37 cellular contexts compared by ENCODE assay signal in genomic region chr3:10808974-10809373, GRCh38. TPM values are rescaled to one million over a fixed set of nuclear protein-coding genes. Genes with fewer than 3 reads are reported as not detected.
"Had no signal": no experiment of that assay in that cellular context is flagged by ENCODE, and none has a peak within 500 bp of the region (broad histone marks: within the 10 kb centered on the region; RNA-seq: fewer than 3 reads in every experiment).

No MANE protein-coding gene starts in this region.

- H3K27ac ChIP-seq: adrenal gland, ascending aorta, body of pancreas, brain microvascular endothelial cell, breast epithelium, cardiac muscle cell had no signal

- H3K9me3 ChIP-seq: adrenal gland, ascending aorta, body of pancreas, breast epithelium had no signal

- H3K27me3 ChIP-seq: ascending aorta, body of pancreas, brain microvascular endothelial cell, breast epithelium had no signal

- ATAC-seq: activated naive CD4-positive, alpha-beta T cell treated with anti-CD3 and anti-CD28 coated beads, Interleukin-2, amount 50 U/mL, for 72 hours; activated naive CD8-positive, alpha-beta T cell treated with anti-CD3 and anti-CD28 coated beads, Interleukin-2, amount 50 U/mL, for 24 hours; activated T-cell treated with anti-CD3 and anti-CD28 coated beads, Interleukin-2, amount 50 U/mL, for 4 hours; activated T-cell treated with anti-CD3 and anti-CD28 coated beads, Interleukin-2, amount 50 U/mL, for 72 hours; activated T-helper 17 cell treated with anti-CD3 and anti-CD28 coated beads, Interleukin-2, amount 50 U/mL, for 72 hours; body of pancreas had no signal

- DNase-seq: activated effector memory CD4-positive, alpha-beta T cell treated with anti-CD3 and anti-CD28 coated beads, Interleukin-2, amount 50 U/mL, for 16 hours; activated effector memory CD4-positive, alpha-beta T cell treated with Interleukin-2 at 50 U/mL for 16 hours; activated gamma-delta T cell; activated gamma-delta T cell treated with Interleukin-2 at 50 U/mL for 16 hours; activated naive CD4-positive, alpha-beta T cell; activated naive CD4-positive, alpha-beta T cell treated with anti-CD3 and anti-CD28 coated beads for 36 hours; activated naive CD4-positive, alpha-beta T cell treated with anti-CD3 and anti-CD28 coated beads, Interleukin-2, amount 10 ng/mL, durations not matched to agents 7 days and 5 days; activated naive CD4-positive, alpha-beta T cell treated with anti-CD3 and anti-CD28 coated beads, Interleukin-2, amount 50 U/mL, for 16 hours; activated naive CD4-positive, alpha-beta T cell treated with Interleukin-2 at 50 U/mL for 16 hours; activated naive CD8-positive, alpha-beta T cell treated with anti-CD3 and anti-CD28 coated beads for 36 hours; activated naive CD8-positive, alpha-beta T cell treated with anti-CD3 and anti-CD28 coated beads, Interleukin-2, amount 10 ng/mL, durations not matched to agents 7 days and 5 days; activated naive CD8-positive, alpha-beta T cell treated with anti-CD3 and anti-CD28 coated beads, Interleukin-2, amount 50 U/mL, for 24 hours; activated T-cell treated with anti-CD3 and anti-CD28 coated beads, Interleukin-2, amount 50 U/mL, for 1 hour; activated T-cell treated with anti-CD3 and anti-CD28 coated beads, Interleukin-2, amount 50 U/mL, for 24 hours; activated T-cell treated with anti-CD3 and anti-CD28 coated beads, Interleukin-2, amount 50 U/mL, for 4 hours; activated T-cell treated with anti-CD3 and anti-CD28 coated beads, Interleukin-2, amount 50 U/mL, for 48 hours; activated T-cell treated with anti-CD3 and anti-CD28 coated beads, Interleukin-2, amount 50 U/mL, for 72 hours; adrenal gland; amygdala; anterior cingulate cortex; aorta; body of pancreas; brain microvascular endothelial cell; caudate nucleus; central memory CD4-positive, alpha-beta T cell; cerebellar nuclear complex had no signal

- H3K36me3 ChIP-seq: adrenal gland, ascending aorta, brain microvascular endothelial cell, breast epithelium, cardiac muscle cell had no signal

- FAIRE-seq: astrocyte, bronchial epithelial cell had no signal

- H3K4me1 ChIP-seq: adrenal gland, ascending aorta, breast epithelium had no signal

- H3K4me3 ChIP-seq: adrenal gland, ascending aorta, body of pancreas, breast epithelium, cardiac muscle cell had no signal

RNA-seq across cellular contexts. Expression of gene SLC6A11, which starts 7.1 kb away (rescaled TPM):
- total RNA-seq: activated naive CD4-positive, alpha-beta T cell treated with anti-CD3 and anti-CD28 coated beads for 36 hours; activated naive CD4-positive, alpha-beta T cell treated with anti-CD3 and anti-CD28 coated beads, Interleukin-2, amount 50 U/mL, for 72 hours; activated naive CD8-positive, alpha-beta T cell treated with anti-CD3 and anti-CD28 coated beads for 36 hours; activated naive CD8-positive, alpha-beta T cell treated with anti-CD3 and anti-CD28 coated beads, Interleukin-2, amount 10 ng/mL, durations not matched to agents 7 days and 5 days; activated T-cell treated with anti-CD3 and anti-CD28 coated beads, Interleukin-2, amount 50 U/mL, for 4 hours; activated T-cell treated with anti-CD3 and anti-CD28 coated beads, Interleukin-2, amount 50 U/mL, for 72 hours; activated T-helper 1 cell treated with anti-CD3 and anti-CD28 coated beads, Interleukin-12 subunit alpha, Interleukin-12 subunit beta, Interleukin-2, Interleukin-4 antibody, amounts not matched to agents 30 ng/mL and 10 ng/mL and 1 ng/mL, durations not matched to agents 14 hours and 24 hours and 36 hours; activated T-helper 17 cell treated with anti-CD3 and anti-CD28 coated beads, Interleukin-2, amount 50 U/mL, for 72 hours; activated T-helper 2 cell treated with anti-CD3 and anti-CD28 coated beads, Interferon-gamma antibody, Interleukin-2, Interleukin-4, amounts not matched to agents 10 μg/mL and 5 μg/mL and 100 μg/mL, durations not matched to agents 14 hours and 24 hours and 36 hours; aorta; ascending aorta; cardiac septum; chondrocyte had no signal
- polyA plus RNA-seq: aorta, cardiac muscle cell had no signal
